In genomic region chr17:17978481-17979424, GRCh38 we compare ENCODE assay signal across 1 cellular context.
TF ChIP-seq lines count a peak whose summit lies in the region.

No MANE protein-coding gene starts in this region.

TF ChIP-seq in HepG2, 621 proteins besides CTCF, POLR2A, EP300 and RAD21:
- TF ChIP-seq CBX5 (CRISPR knock-in tag; IDR thresholded peaks at IDR 0.05; ENCODE audit: borderline replicate concordance), result no peak
- peak; percentile 54; the same call in 1 of the 2 replicates for TF ChIP-seq ZMYM3 (CRISPR knock-in tag; IDR thresholded peaks at IDR 0.05)
- no peak for TF ChIP-seq PHF21A (CRISPR knock-in tag; IDR thresholded peaks at IDR 0.05)
- no peak for TF ChIP-seq THAP8 (CRISPR knock-in tag; IDR thresholded peaks at IDR 0.05; ENCODE audit: borderline replicate concordance)
- TF ChIP-seq TCF7L2 (IDR thresholded peaks at IDR 0.05; ENCODE audit: low read depth, low read length), result no peak
- no peak for TF ChIP-seq CREBL2 (CRISPR knock-in tag; IDR thresholded peaks at IDR 0.05; ENCODE audit: borderline replicate concordance)
